Comparison of ENCODE assay signal across 8 cellular contexts in genomic region chr3:32414527-32415202, GRCh38. TPM values are rescaled to one million over a fixed set of nuclear protein-coding genes. Genes with fewer than 3 reads are reported as not detected.
A peak's percentile ranks its signal among the peaks of the same experiment; 100 is the strongest.
DNase-seq lines count a peak whose midpoint lies in the region; ATAC-seq and TF ChIP-seq lines count a peak whose summit lies in the region.

No MANE protein-coding gene starts in this region.

- no peak for TF ChIP-seq CTCF in upper lobe of right lung (IDR thresholded peaks at IDR 0.05)

- intact Hi-C loops in upper lobe of right lung (cut with DNase I), result no loop called here

- H3K27me3 ChIP-seq in upper lobe of right lung, result no peaks in the 10 kb centered on the region

- no peak overlapping the region for H3K4me3 ChIP-seq in upper lobe of right lung

- H3K9me3 ChIP-seq in T-helper 17 cell (ENCODE audit: control insufficient read depth, low read length, poor library complexity, severe bottlenecking) (no peaks in the 10 kb centered on the region), upper lobe of right lung (no peaks in the 10 kb centered on the region)

- peaks cover 16% of the 10 kb centered on the region for H3K4me1 ChIP-seq in upper lobe of right lung

- H3K36me3 ChIP-seq in upper lobe of right lung, result no peaks in the 10 kb centered on the region

- peak overlapping the region; percentile 93 for H3K27ac Mint-ChIP-seq in T-helper 17 cell

- H3K36me3 Mint-ChIP-seq in T-helper 17 cell (ENCODE audit: low read depth), result no peaks in the 10 kb centered on the region

- H3K27ac ChIP-seq in upper lobe of right lung, result peak overlapping the region; percentile 59

- H3K4me3 Mint-ChIP-seq in T-helper 17 cell, result peak overlapping the region; percentile 65

- DNase-seq in stimulated activated CD4-positive, alpha-beta T cell treated with anti-CD3 and anti-CD28 coated beads, Interleukin-4, amount 100 ng/mL, for 1 hour, result peak; percentile 21
- no peak for DNase-seq in stimulated activated CD4-positive, alpha-beta T cell treated with anti-CD3 and anti-CD28 coated beads, Interleukin-2, amount 100 ng/mL, for 24 hours
- DNase-seq in T-helper 17 cell, result no peak
- DNase-seq in glomerular visceral epithelial cell (ENCODE audit: extremely low spot score), result peak; percentile 38
- DNase-seq in upper lobe of right lung, result no peak
- DNase-seq in effector CD8-positive, alpha-beta T cell (lab: John Stamatoyannopoulos, UW), result no peak
- DNase-seq in NOMO-1 (lab: John Stamatoyannopoulos, UW; ENCODE audit: unreplicated experiment in 2 of 2), result no peak
- no peak for DNase-seq in NCI-H2196 (lab: John Stamatoyannopoulos, UW; ENCODE audit: unreplicated experiment)

- peak; percentile 95 for ATAC-seq in T-helper 17 cell
- peak; percentile 91 for ATAC-seq in upper lobe of right lung

- peaks cover 44% of the 10 kb centered on the region for H3K4me1 Mint-ChIP-seq in T-helper 17 cell

- H3K27me3 Mint-ChIP-seq in T-helper 17 cell, result no peaks in the 10 kb centered on the region

RNA-seq across cellular contexts. Expression of gene CMTM7, which starts 23.0 kb away (rescaled TPM):
- total RNA-seq in T-helper 17 cell (10 to 100 TPM; 38.5 to 45.3 TPM), upper lobe of right lung (53.2 TPM)

Comparison
In these comparisons a context has a peak if more than half of its experiments do, and no peak if none do; other contexts are left out.
1. DNase-seq: peak in stimulated activated CD4-positive, alpha-beta T cell treated with anti-CD3 and anti-CD28 coated beads, Interleukin-4, amount 100 ng/mL, for 1 hour (single experiment) and glomerular visceral epithelial cell (single experiment); none in stimulated activated CD4-positive, alpha-beta T cell treated with anti-CD3 and anti-CD28 coated beads, Interleukin-2, amount 100 ng/mL, for 24 hours (0 of 2), T-helper 17 cell (0 of 3), upper lobe of right lung (single experiment), effector CD8-positive, alpha-beta T cell (single experiment), NOMO-1 (0 of 2) and NCI-H2196 (single experiment).